ENCODE assay signal across 13 cellular contexts in genomic region chr2:172928754-172929153, GRCh38.
DNase-seq lines count a peak whose midpoint lies in the region; ATAC-seq and TF ChIP-seq lines count a peak whose summit lies in the region.
"Had no signal": no experiment of that assay in that cellular context is flagged by ENCODE, and none has a peak within 500 bp of the region (broad histone marks: within the 10 kb centered on the region; RNA-seq: fewer than 3 reads in every experiment).

No MANE protein-coding gene starts in this region.

- no peak for ATAC-seq in HG03159 (IDR thresholded peaks at IDR 0.05; ENCODE audit: unreplicated experiment)
- ATAC-seq in GM18873 (IDR thresholded peaks at IDR 0.05; ENCODE audit: low FRiP score, unreplicated experiment): no peak
- no peak for ATAC-seq in GM21423 (IDR thresholded peaks at IDR 0.05; ENCODE audit: unreplicated experiment)
- ATAC-seq: activated naive CD4-positive, alpha-beta T cell treated with anti-CD3 and anti-CD28 coated beads, Interleukin-2, amount 50 U/mL, for 72 hours had no signal

- TF ChIP-seq CTCF in HEK293 (tag by site-specific recombination; IDR thresholded peaks at IDR 0.05) (no peak), foreskin fibroblast (IDR thresholded peaks at IDR 0.05; ENCODE audit: low read depth, low read length) (no peak)

- H3K27me3 ChIP-seq in adipocyte (replicated peaks; ENCODE audit: control insufficient read depth, insufficient read depth, low read length): no peaks in the 10 kb centered on the region

- H3K36me3 ChIP-seq in HEK293 (ENCODE audit: control insufficient read depth in 2 of 2, insufficient read depth in 1 of 2, low read length in 2 of 2): no peaks in the 10 kb centered on the region
- no peaks in the 10 kb centered on the region for H3K36me3 ChIP-seq in adipocyte (ENCODE audit: control insufficient read depth, insufficient read depth, low read length, severe bottlenecking)

- H3K9ac ChIP-seq in adipocyte (ENCODE audit: low read length): no peak overlapping the region

- CTCF ChIA-PET in HEK293 (lab: Yijun Ruan, JAX): interaction anchor here (0.6 to 8.6 kb wide), 4 partner anchors 64 to 252 kb away, joined by 3 to 154 read pairs (median 44); no protein-coding TSS in a partner anchor

- POLR2A ChIA-PET in HEK293 (lab: Yijun Ruan, JAX): no interaction called here

- H3K9me3 ChIP-seq in HEK293 (ENCODE audit: control insufficient read depth, insufficient read depth, low read depth, low read length): no peaks in the 10 kb centered on the region
- no peaks in the 10 kb centered on the region for H3K9me3 ChIP-seq in adipocyte (ENCODE audit: control insufficient read depth, low read length)

- H3K4me1 ChIP-seq in HEK293 (ENCODE audit: control insufficient read depth, insufficient read depth, low read length): peaks cover 27% of the 10 kb centered on the region
- peaks cover 38% of the 10 kb centered on the region for H3K4me1 ChIP-seq in adipocyte (ENCODE audit: control insufficient read depth, insufficient read depth, low read length)

- H3K4me3 ChIP-seq in HEK293 (ENCODE audit: low read depth, low read length): no peak overlapping the region
- H3K4me3 ChIP-seq in adipocyte (ENCODE audit: low read length): peak overlapping the region; percentile 56
- H3K4me3 ChIP-seq in foreskin fibroblast (ENCODE audit: low read depth in 1 of 2, low read length in 2 of 2): no peak overlapping the region
- H3K4me3 ChIP-seq: skin epidermis had no signal

- DNase-seq in adipocyte (ENCODE audit: low read depth) (peak; percentile 61), foreskin fibroblast (peak; percentile 60 to 80), pulmonary artery endothelial cell (ENCODE audit: low read depth, low spot score) (peak; percentile 37)
- DNase-seq in stimulated activated CD4-positive, alpha-beta T cell treated with anti-CD3 and anti-CD28 coated beads, Interleukin-4, amount 100 ng/mL, for 1 hour: no peak
- DNase-seq: activated CD4-positive, alpha-beta T cell treated with anti-CD3 and anti-CD28 coated beads, Interleukin-2, amount 50 U/mL, for 4 hours; mammary epithelial cell; stimulated activated CD8-positive, alpha-beta memory T cell treated with anti-CD3 and anti-CD28 coated beads, Interleukin-4, amount 100 ng/mL, for 48 hours had no signal

- no peak overlapping the region for H3K27ac ChIP-seq in HEK293 (ENCODE audit: extremely low read depth, low read depth, low read length)

TF ChIP-seq in HEK293, 187 proteins besides CTCF, POLR2A, EP300 and RAD21 (continues in another document):
- TF ChIP-seq ZNF626 (tag by site-specific recombination; IDR thresholded peaks at IDR 0.05) (no peak), ZNF660 (tag by site-specific recombination; IDR thresholded peaks at IDR 0.05) (peak; percentile 49; the same call in 1 of the 2 replicates), WT1 (tag by site-specific recombination; IDR thresholded peaks at IDR 0.05) (peak; percentile 39; the same call in 1 of the 2 replicates), ZNF140 (tag by site-specific recombination; IDR thresholded peaks at IDR 0.05) (no peak), GLIS1 (tag by site-specific recombination; IDR thresholded peaks at IDR 0.05) (peak; percentile 64), ZNF621 (tag by site-specific recombination; IDR thresholded peaks at IDR 0.05) (no peak), ZFP69B (tag by site-specific recombination; IDR thresholded peaks at IDR 0.05) (no peak), ZNF114 (tag by site-specific recombination; IDR thresholded peaks at IDR 0.05) (no peak), ZBTB21 (tag by site-specific recombination; IDR thresholded peaks at IDR 0.05) (peak; percentile 68), RBAK (tag by site-specific recombination; IDR thresholded peaks at IDR 0.05) (no peak), KLF8 (tag by site-specific recombination; IDR thresholded peaks at IDR 0.05) (no peak), REST (tag by site-specific recombination; IDR thresholded peaks at IDR 0.05) (no peak), ZNF112 (tag by site-specific recombination; IDR thresholded peaks at IDR 0.05) (no peak), ZBTB7A (tag by site-specific recombination; IDR thresholded peaks at IDR 0.05; ENCODE audit: low read depth) (no peak), ATF2 (tag by site-specific recombination; IDR thresholded peaks at IDR 0.05; ENCODE audit: low read depth) (peak; percentile 83), ZIC2 (tag by site-specific recombination; IDR thresholded peaks at IDR 0.05) (peak; percentile 24; the same call in 1 of the 2 replicates), ZNF426 (tag by site-specific recombination; IDR thresholded peaks at IDR 0.05) (no peak), ZNF146 (tag by site-specific recombination; IDR thresholded peaks at IDR 0.05) (no peak), PRDM1 (tag by site-specific recombination; IDR thresholded peaks at IDR 0.05) (peak; percentile 30; the same call in 1 of the 2 replicates), ZNF629 (tag by site-specific recombination; IDR thresholded peaks at IDR 0.05) (peak; percentile 78)
- TF ChIP-seq, protein P1, sequence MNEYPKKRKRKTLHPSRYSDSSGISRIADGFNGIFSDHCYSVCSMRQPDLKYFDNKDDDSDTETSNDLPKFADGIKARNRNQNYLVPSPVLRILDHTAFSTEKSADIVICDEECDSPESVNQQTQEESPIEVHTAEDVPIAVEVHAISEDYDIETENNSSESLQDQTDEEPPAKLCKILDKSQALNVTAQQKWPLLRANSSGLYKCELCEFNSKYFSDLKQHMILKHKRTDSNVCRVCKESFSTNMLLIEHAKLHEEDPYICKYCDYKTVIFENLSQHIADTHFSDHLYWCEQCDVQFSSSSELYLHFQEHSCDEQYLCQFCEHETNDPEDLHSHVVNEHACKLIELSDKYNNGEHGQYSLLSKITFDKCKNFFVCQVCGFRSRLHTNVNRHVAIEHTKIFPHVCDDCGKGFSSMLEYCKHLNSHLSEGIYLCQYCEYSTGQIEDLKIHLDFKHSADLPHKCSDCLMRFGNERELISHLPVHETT (tag by site-specific recombination; IDR thresholded peaks at IDR 0.05): no peak
- TF ChIP-seq, protein P2, sequence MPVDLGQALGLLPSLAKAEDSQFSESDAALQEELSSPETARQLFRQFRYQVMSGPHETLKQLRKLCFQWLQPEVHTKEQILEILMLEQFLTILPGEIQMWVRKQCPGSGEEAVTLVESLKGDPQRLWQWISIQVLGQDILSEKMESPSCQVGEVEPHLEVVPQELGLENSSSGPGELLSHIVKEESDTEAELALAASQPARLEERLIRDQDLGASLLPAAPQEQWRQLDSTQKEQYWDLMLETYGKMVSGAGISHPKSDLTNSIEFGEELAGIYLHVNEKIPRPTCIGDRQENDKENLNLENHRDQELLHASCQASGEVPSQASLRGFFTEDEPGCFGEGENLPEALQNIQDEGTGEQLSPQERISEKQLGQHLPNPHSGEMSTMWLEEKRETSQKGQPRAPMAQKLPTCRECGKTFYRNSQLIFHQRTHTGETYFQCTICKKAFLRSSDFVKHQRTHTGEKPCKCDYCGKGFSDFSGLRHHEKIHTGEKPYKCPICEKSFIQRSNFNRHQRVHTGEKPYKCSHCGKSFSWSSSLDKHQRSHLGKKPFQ (tag by site-specific recombination; IDR thresholded peaks at IDR 0.05): no peak
- TF ChIP-seq, protein P3, sequence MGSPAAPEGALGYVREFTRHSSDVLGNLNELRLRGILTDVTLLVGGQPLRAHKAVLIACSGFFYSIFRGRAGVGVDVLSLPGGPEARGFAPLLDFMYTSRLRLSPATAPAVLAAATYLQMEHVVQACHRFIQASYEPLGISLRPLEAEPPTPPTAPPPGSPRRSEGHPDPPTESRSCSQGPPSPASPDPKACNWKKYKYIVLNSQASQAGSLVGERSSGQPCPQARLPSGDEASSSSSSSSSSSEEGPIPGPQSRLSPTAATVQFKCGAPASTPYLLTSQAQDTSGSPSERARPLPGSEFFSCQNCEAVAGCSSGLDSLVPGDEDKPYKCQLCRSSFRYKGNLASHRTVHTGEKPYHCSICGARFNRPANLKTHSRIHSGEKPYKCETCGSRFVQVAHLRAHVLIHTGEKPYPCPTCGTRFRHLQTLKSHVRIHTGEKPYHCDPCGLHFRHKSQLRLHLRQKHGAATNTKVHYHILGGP (tag by site-specific recombination; IDR thresholded peaks at IDR 0.05): no peak
